8 cellular contexts compared by ENCODE assay signal in the genomic region with DNA sequence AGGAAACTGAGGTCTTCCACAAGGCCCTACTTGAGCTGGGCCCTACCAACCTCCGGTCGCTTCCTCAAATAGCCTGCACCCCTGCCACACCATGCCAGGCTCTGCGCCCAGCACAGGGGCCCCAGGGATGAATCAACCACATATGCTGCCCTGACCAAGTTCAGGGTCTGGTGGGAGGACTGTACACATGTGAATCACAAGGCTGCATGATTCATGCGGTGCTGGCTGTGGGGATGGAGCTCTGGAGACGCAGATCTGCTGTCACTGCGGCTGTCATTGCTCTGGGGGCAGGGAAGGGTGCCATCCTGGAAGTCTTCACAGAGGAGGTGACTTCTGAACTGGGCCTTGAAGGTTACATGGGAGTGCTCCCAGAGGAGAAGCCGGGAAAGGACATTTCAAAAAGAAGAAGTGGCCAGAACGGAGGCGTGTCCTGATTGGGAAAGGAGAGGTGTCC.
A peak's percentile ranks its signal among the peaks of the same experiment; 100 is the strongest.
DNase-seq lines count a peak whose midpoint lies in the region; ATAC-seq and TF ChIP-seq lines count a peak whose summit lies in the region.

No MANE protein-coding gene starts in this region.

- TF ChIP-seq CTCF in HL-60 (IDR thresholded peaks at IDR 0.05; ENCODE audit: insufficient read depth, low read length) (no peak), GM10248 (IDR thresholded peaks at IDR 0.05; ENCODE audit: control extremely low read depth, extremely low read depth, low read depth, missing control alignments) (no peak)

- H3K27ac ChIP-seq in HL-60 (replicated peaks) (peak overlapping the region; percentile 92), epithelial cell of prostate (peak overlapping the region; percentile 28)

- ATAC-seq in GM21367 (IDR thresholded peaks at IDR 0.05; ENCODE audit: unreplicated experiment) (no peak), HG03469 (IDR thresholded peaks at IDR 0.05; ENCODE audit: unreplicated experiment) (no peak)

- CTCF ChIA-PET in GM10248 (lab: Yijun Ruan, JAX) (interaction anchor here (1.3 to 1.6 kb wide), 2 partner anchors 25 to 289 kb away, joined by 3 read pairs; no protein-coding TSS in a partner anchor), HEK293T (lab: Yijun Ruan, JAX) (interaction anchor here (1.0 to 1.2 kb wide), 2 partner anchors 125 to 154 kb away, joined by 3 to 4 read pairs; no protein-coding TSS in a partner anchor)

- no peak overlapping the region for H3K4me3 ChIP-seq in HL-60 (replicated peaks; ENCODE audit: insufficient read depth, low read length)

- DNase-seq in HL-60 (ENCODE audit: low read depth in 1 of 2, low spot score in 1 of 2) (peak; percentile 84 to 89), epithelial cell of prostate (ENCODE audit: low read depth, low spot score) (no peak), GM10248 (ENCODE audit: extremely low spot score) (no peak), HEK293T (ENCODE audit: extremely low spot score) (no peak)
- peak; percentile 51 to 61 for DNase-seq in activated CD4-positive, alpha-beta T cell treated with anti-CD3 and anti-CD28 coated beads for 4 hours
- DNase-seq in stimulated activated CD4-positive, alpha-beta T cell treated with anti-CD3 and anti-CD28 coated beads, Interleukin-1b, Interleukin-23, amount 100 ng/mL, for 48 hours = peak; percentile 85

- POLR2A ChIA-PET in GM10248 (lab: Yijun Ruan, JAX) = no interaction called here
- POLR2A ChIA-PET in HEK293T (lab: Yijun Ruan, JAX) = no interaction called here

- no peaks in the 10 kb centered on the region for H3K27me3 ChIP-seq in HL-60 (ENCODE audit: insufficient read depth, poor library complexity, severe bottlenecking)

TF ChIP-seq in HEK293T, 16 proteins besides CTCF, POLR2A, EP300 and RAD21:
- TF ChIP-seq LEF1 (IDR thresholded peaks at IDR 0.05; ENCODE audit: borderline replicate concordance) (no peak), ZNF384 (IDR thresholded peaks at IDR 0.05) (no peak), L3MBTL2 (conservative IDR thresholded peaks at IDR 0.05) (no peak), ARNT (IDR thresholded peaks at IDR 0.05) (no peak), FOXM1 (IDR thresholded peaks at IDR 0.05; ENCODE audit: borderline replicate concordance) (no peak), ELF4 (IDR thresholded peaks at IDR 0.05) (no peak), BHLHE40 (IDR thresholded peaks at IDR 0.05; ENCODE audit: borderline replicate concordance) (no peak), FOXA1 (IDR thresholded peaks at IDR 0.05) (no peak), HDGF (IDR thresholded peaks at IDR 0.05; ENCODE audit: borderline replicate concordance) (no peak), SP1 (IDR thresholded peaks at IDR 0.05) (no peak), FOXK2 (IDR thresholded peaks at IDR 0.05) (no peak), NFRKB (IDR thresholded peaks at IDR 0.05) (no peak), CTBP1 (IDR thresholded peaks at IDR 0.05; ENCODE audit: borderline replicate concordance) (no peak), TARDBP (IDR thresholded peaks at IDR 0.05) (no peak), SUZ12 (IDR thresholded peaks at IDR 0.05) (no peak)
- TF ChIP-seq, protein P1, sequence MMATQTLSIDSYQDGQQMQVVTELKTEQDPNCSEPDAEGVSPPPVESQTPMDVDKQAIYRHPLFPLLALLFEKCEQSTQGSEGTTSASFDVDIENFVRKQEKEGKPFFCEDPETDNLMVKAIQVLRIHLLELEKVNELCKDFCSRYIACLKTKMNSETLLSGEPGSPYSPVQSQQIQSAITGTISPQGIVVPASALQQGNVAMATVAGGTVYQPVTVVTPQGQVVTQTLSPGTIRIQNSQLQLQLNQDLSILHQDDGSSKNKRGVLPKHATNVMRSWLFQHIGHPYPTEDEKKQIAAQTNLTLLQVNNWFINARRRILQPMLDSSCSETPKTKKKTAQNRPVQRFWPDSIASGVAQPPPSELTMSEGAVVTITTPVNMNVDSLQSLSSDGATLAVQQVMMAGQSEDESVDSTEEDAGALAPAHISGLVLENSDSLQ (IDR thresholded peaks at IDR 0.05) = no peak

Comparison
In these comparisons a context has a peak if more than half of its experiments do, and no peak if none do; other contexts are left out.
1. DNase-seq: peak in HL-60 (2 of 2), activated CD4-positive, alpha-beta T cell treated with anti-CD3 and anti-CD28 coated beads for 4 hours (2 of 2) and stimulated activated CD4-positive, alpha-beta T cell treated with anti-CD3 and anti-CD28 coated beads, Interleukin-1b, Interleukin-23, amount 100 ng/mL, for 48 hours (single experiment); none in epithelial cell of prostate (single experiment), GM10248 (single experiment) and HEK293T (single experiment).